1 cellular context compared by ENCODE assay signal in genomic region chr7:8133188-8133848, GRCh38.
TF ChIP-seq lines count a peak whose summit lies in the region.

No MANE protein-coding gene starts in this region.

TF ChIP-seq in GM12878, 131 proteins besides CTCF, POLR2A, EP300 and RAD21:
- TF ChIP-seq ZNF687 (IDR thresholded peaks at IDR 0.05) (peak; percentile 79), ZNF592 (IDR thresholded peaks at IDR 0.05) (peak; percentile 16; the same call in 1 of the 2 replicates), BACH1 (IDR thresholded peaks at IDR 0.05; ENCODE audit: borderline replicate concordance) (no peak)
